In the genomic region with DNA sequence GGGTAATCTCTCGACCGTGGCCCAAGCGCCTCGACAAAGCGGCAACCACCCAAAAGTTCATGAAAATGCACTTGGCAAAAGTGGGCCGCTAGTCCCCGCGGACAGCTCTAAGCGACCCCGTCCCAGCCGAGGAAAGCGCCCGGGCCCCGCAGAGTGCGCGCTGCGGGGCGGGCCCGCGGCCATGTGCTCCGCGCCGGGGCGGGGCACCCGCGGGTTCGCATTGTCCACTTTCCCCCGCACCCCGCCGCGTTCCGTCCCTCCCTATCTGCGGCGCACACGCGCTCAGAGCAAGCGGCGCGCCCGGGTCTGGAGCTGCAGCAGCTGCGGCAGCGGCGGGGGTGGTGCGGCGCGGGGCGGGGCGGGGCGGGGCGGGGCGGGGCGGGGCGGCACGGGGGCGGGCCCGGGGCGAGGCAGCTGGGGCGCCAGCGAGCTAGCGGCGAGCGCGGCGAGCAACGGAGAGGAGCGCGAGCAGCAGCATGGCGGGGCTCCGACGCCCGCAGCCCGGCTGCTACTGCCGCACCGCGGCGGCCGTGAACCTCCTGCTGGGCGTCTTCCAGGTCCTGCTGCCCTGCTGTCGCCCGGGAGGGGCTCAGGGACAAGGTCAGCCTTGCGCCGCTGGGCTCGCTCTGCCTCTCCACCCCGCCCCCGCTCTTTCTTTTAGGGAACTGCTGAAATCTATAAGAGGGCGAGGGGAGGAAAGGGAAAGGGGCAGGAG, we compare ENCODE assay signal across 8 cellular contexts.
DNase-seq lines count a peak whose midpoint lies in the region; ATAC-seq and TF ChIP-seq lines count a peak whose summit lies in the region.

A gene with protein sequence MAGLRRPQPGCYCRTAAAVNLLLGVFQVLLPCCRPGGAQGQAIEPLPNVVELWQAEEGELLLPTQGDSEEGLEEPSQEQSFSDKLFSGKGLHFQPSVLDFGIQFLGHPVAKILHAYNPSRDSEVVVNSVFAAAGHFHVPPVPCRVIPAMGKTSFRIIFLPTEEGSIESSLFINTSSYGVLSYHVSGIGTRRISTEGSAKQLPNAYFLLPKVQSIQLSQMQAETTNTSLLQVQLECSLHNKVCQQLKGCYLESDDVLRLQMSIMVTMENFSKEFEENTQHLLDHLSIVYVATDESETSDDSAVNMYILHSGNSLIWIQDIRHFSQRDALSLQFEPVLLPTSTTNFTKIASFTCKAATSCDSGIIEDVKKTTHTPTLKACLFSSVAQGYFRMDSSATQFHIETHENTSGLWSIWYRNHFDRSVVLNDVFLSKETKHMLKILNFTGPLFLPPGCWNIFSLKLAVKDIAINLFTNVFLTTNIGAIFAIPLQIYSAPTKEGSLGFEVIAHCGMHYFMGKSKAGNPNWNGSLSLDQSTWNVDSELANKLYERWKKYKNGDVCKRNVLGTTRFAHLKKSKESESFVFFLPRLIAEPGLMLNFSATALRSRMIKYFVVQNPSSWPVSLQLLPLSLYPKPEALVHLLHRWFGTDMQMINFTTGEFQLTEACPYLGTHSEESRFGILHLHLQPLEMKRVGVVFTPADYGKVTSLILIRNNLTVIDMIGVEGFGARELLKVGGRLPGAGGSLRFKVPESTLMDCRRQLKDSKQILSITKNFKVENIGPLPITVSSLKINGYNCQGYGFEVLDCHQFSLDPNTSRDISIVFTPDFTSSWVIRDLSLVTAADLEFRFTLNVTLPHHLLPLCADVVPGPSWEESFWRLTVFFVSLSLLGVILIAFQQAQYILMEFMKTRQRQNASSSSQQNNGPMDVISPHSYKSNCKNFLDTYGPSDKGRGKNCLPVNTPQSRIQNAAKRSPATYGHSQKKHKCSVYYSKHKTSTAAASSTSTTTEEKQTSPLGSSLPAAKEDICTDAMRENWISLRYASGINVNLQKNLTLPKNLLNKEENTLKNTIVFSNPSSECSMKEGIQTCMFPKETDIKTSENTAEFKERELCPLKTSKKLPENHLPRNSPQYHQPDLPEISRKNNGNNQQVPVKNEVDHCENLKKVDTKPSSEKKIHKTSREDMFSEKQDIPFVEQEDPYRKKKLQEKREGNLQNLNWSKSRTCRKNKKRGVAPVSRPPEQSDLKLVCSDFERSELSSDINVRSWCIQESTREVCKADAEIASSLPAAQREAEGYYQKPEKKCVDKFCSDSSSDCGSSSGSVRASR (N-terminal part only) (plus strand): TSS at position 439 of the 715 bp plus-strand sequence. CDS start 38 bp downstream, at position 477.

- H3K27me3 ChIP-seq in effector memory CD4-positive, alpha-beta T cell (replicated peaks; ENCODE audit: control insufficient read depth, insufficient read depth, low read length, poor library complexity, severe bottlenecking) = no peaks in the 10 kb centered on the region

- no peaks in the 10 kb centered on the region for H3K36me3 ChIP-seq in effector memory CD4-positive, alpha-beta T cell (ENCODE audit: control insufficient read depth, insufficient read depth, low read length)

- peak; percentile 61 for DNase-seq in AG10803 (ENCODE audit: low read depth)
- DNase-seq in NCI-H774 (lab: John Stamatoyannopoulos, UW) = peak; percentile 34
- peak; percentile 64 to 65 for DNase-seq in activated CD4-positive, alpha-beta T cell treated with anti-CD3 and anti-CD28 coated beads, Interleukin-2, amount 50 U/mL, for 48 hours
- DNase-seq in effector memory CD4-positive, alpha-beta T cell = peak; percentile 56 to 72 (median 67)
- peak; percentile 69 for DNase-seq in medulla oblongata (ENCODE audit: extremely low spot score)
- peak; percentile 38 for DNase-seq in stimulated activated CD8-positive, alpha-beta memory T cell treated with anti-CD3 and anti-CD28 coated beads, Interleukin-15, amount 100 ng/mL, for 24 hours (ENCODE audit: low read depth)

- TF ChIP-seq CTCF in AG10803 (conservative IDR thresholded peaks at IDR 0.05; ENCODE audit: low read length) = no peak

- H3K9me3 ChIP-seq in effector memory CD4-positive, alpha-beta T cell (ENCODE audit: control insufficient read depth, low read length) = no peaks in the 10 kb centered on the region

- H3K4me3 ChIP-seq in AG10803 (ENCODE audit: low read length) = peak within 1 kb of the TSS; percentile 83
- H3K4me3 ChIP-seq in effector memory CD4-positive, alpha-beta T cell (ENCODE audit: insufficient read depth, low read depth, low read length, poor library complexity, severe bottlenecking) = peak within 1 kb of the TSS; percentile 98

- peaks cover 26% of the 10 kb centered on the region for H3K4me1 ChIP-seq in effector memory CD4-positive, alpha-beta T cell (ENCODE audit: control insufficient read depth, insufficient read depth, low read length, poor library complexity, severe bottlenecking)

- peak within 1 kb of the TSS; percentile 90 for H3K27ac ChIP-seq in effector memory CD4-positive, alpha-beta T cell (ENCODE audit: insufficient read depth, low read length, poor library complexity, severe bottlenecking)

- ATAC-seq in GM19043 (IDR thresholded peaks at IDR 0.05; ENCODE audit: low read depth, unreplicated experiment) = peak; percentile 26
- peak; percentile 45 for ATAC-seq in HG03280 (IDR thresholded peaks at IDR 0.05; ENCODE audit: unreplicated experiment)

Comparison
In these comparisons a context has a peak if more than half of its experiments do, and no peak if none do; other contexts are left out.
1. Peak in every context shown above with its lines: DNase-seq, ATAC-seq, H3K4me3 ChIP-seq and H3K27ac ChIP-seq.